In genomic region chr22:46762238-46763050, GRCh38 we compare ENCODE assay signal across 8 cellular contexts. TPM values are rescaled to one million over a fixed set of nuclear protein-coding genes. Genes with fewer than 3 reads are reported as not detected.
DNase-seq lines count a peak whose midpoint lies in the region; ATAC-seq, FAIRE-seq and TF ChIP-seq lines count a peak whose summit lies in the region.

TSS of gene TBC1D22A (plus strand) at chr22:46762650. CDS start at chr22:46762787, 137 bp downstream.

- peak; percentile 71 for ATAC-seq in GM21528 (IDR thresholded peaks at IDR 0.05; ENCODE audit: low FRiP score, unreplicated experiment)

- intact Hi-C loops in PC-9 (cut with micrococcal nuclease; ENCODE audit: unreplicated experiment): no loop called here

- H3K4me2 ChIP-seq in PC-9: peak within 1 kb of the TSS; percentile 99

- CTCF ChIA-PET in PC-9 (lab: Charles Lee): interaction anchor here (0.6 kb wide), 1 partner anchor 199 kb away, joined by 9 read pairs; no protein-coding TSS in a partner anchor

- H3K4me3 ChIP-seq in PC-9 (peak within 1 kb of the TSS; percentile 94), epithelial cell of proximal tubule (ENCODE audit: low read depth, low read length) (peak within 1 kb of the TSS; percentile 99)

- peaks cover 28% of the 10 kb centered on the region; the same call in 1 of the 2 replicates for H3F3A ChIP-seq in PC-9 (ENCODE audit: insufficient read depth, low read depth)

- no peaks in the 10 kb centered on the region for H3K9me3 ChIP-seq in PC-9 (ENCODE audit: insufficient read depth, low read depth)

- peak within 1 kb of the TSS; percentile 97 to 99 (median 98) for H3K4me3 Mint-ChIP-seq in IgD-negative memory B cell

- peaks cover 21% of the 10 kb centered on the region for H3K4me1 ChIP-seq in PC-9 (replicated peaks; ENCODE audit: insufficient read depth)

- peaks cover 66% of the 10 kb centered on the region for H3K79me2 ChIP-seq in PC-9 (ENCODE audit: low read depth)

- H3K4me1 Mint-ChIP-seq in IgD-negative memory B cell: peaks cover 36 to 49% (median 43%) of the 10 kb centered on the region in 3 donors

- H3K9me2 ChIP-seq in PC-9 (ENCODE audit: insufficient read depth): no peaks in the 10 kb centered on the region

- H2AFZ ChIP-seq in PC-9: peak within 1 kb of the TSS; percentile 87

- peak within 1 kb of the TSS; percentile 95 to 99 (median 98) for H3K27ac Mint-ChIP-seq in IgD-negative memory B cell

- H4K20me1 ChIP-seq in PC-9 (ENCODE audit: insufficient read depth): peaks cover 21% of the 10 kb centered on the region

- no peak for FAIRE-seq in D721Med (lab: Jason Lieb, UNC)

- peak; percentile 90 for DNase-seq in D721Med (ENCODE audit: insufficient read length, low spot score)
- DNase-seq in PC-9: peak; percentile 90 to 91
- DNase-seq in activated T-cell treated with anti-CD3 and anti-CD28 coated beads, Interleukin-2, amount 50 U/mL, for 1 hour: peak; percentile 94
- DNase-seq in epithelial cell of proximal tubule (ENCODE audit: low read depth): no peak
- peak; percentile 94 for DNase-seq in mucosa of gallbladder (ENCODE audit: low spot score)
- DNase-seq in stimulated activated CD8-positive, alpha-beta memory T cell treated with anti-CD3 and anti-CD28 coated beads, Interleukin-4, amount 100 ng/mL, for 24 hours (ENCODE audit: low read depth): peak; percentile 91

- H3K36me3 ChIP-seq in PC-9 (ENCODE audit: low read depth): no peaks in the 10 kb centered on the region

- POLR2A ChIA-PET in PC-9 (lab: Charles Lee; ENCODE audit: unreplicated experiment): interaction anchor here (0.6 to 1.4 kb wide), 5 partner anchors 8 to 427 kb away, joined by 3 to 9 read pairs (median 4); partner anchors contain the start of gene TRMU

- H3K36me3 Mint-ChIP-seq in IgD-negative memory B cell: peaks cover 2% of the 10 kb centered on the region

- no peaks in the 10 kb centered on the region for H3K27me3 ChIP-seq in PC-9 (ENCODE audit: insufficient read depth, low read depth)

- no TSS peak for BruUV-seq in PC-9 (replicated peaks; lab: Mats Ljungman, UMichigan)

- H3K27me3 Mint-ChIP-seq in IgD-negative memory B cell: no peaks in the 10 kb centered on the region

- H3K9me3 Mint-ChIP-seq in IgD-negative memory B cell: no peaks in the 10 kb centered on the region

- peak within 1 kb of the TSS; percentile 76 for H3K27ac ChIP-seq in PC-9

- TF ChIP-seq CTCF in D721Med (IDR thresholded peaks at IDR 0.05; ENCODE audit: insufficient read depth, missing control alignments) (no peak), PC-9 (conservative IDR thresholded peaks at IDR 0.05) (no peak), epithelial cell of proximal tubule (conservative IDR thresholded peaks at IDR 0.05; ENCODE audit: low read depth, low read length) (no peak)

RNA-seq across cellular contexts. Expression of gene TBC1D22A, which starts in this region (rescaled TPM):
- 64.3 TPM for polyA plus RNA-seq in IgD-negative memory B cell
- total RNA-seq in PC-9 (2021) (40.3 and 41.4 TPM in 2 replicates), epithelial cell of proximal tubule (16.6 and 22.7 TPM in 2 replicates), mucosa of gallbladder (33.0 TPM)
